ENCODE assay signal across 13 cellular contexts in genomic region chr6:107982511-107982910, GRCh38.
"Had no signal": no experiment of that assay in that cellular context is flagged by ENCODE, and none has a peak within 500 bp of the region (broad histone marks: within the 10 kb centered on the region; RNA-seq: fewer than 3 reads in every experiment).

No MANE protein-coding gene starts in this region.

- H3K27ac ChIP-seq: left ventricle myocardium inferior, transverse colon, vagina had no signal

- H3K4me3 ChIP-seq: left ventricle myocardium inferior, transverse colon, vagina had no signal

- H3K27me3 ChIP-seq: transverse colon, vagina had no signal

- H3K4me1 ChIP-seq: left ventricle myocardium inferior, vagina had no signal

- ATAC-seq: activated CD4-positive, alpha-beta T cell treated with anti-CD3 and anti-CD28 coated beads for 36 hours; WTC11 had no signal

- H3K36me3 ChIP-seq: left ventricle myocardium inferior, transverse colon, vagina had no signal

- H3K9me3 ChIP-seq: left ventricle myocardium inferior, transverse colon, vagina had no signal

- DNase-seq: activated CD4-positive, alpha-beta T cell treated with anti-CD3 and anti-CD28 coated beads for 36 hours; activated CD4-positive, alpha-beta T cell treated with anti-CD3 and anti-CD28 coated beads, Interleukin-2, amount 50 U/mL, for 48 hours; activated gamma-delta T cell; kidney glomerular epithelial cell; left ventricle myocardium inferior; mammary epithelial cell; midbrain; occipital lobe; posterior cingulate gyrus; stimulated activated CD4-positive, alpha-beta T cell treated with anti-CD3 and anti-CD28 coated beads, Interleukin-2, amount 100 ng/mL, for 24 hours; transverse colon had no signal
